8 cellular contexts compared by ENCODE assay signal in genomic region chr6:142155895-142156757, GRCh38. TPM values are rescaled to one million over a fixed set of nuclear protein-coding genes. Genes with fewer than 3 reads are reported as not detected.
A peak's percentile ranks its signal among the peaks of the same experiment; 100 is the strongest.
DNase-seq lines count a peak whose midpoint lies in the region.

No MANE protein-coding gene starts in this region.

- WGBS in ectodermal cell, 2 experiments, result 79 to 85% methylated on average over 4 of the region's 5 CpGs

- no peaks in the 10 kb centered on the region for H3K9me3 ChIP-seq in ectodermal cell (ENCODE audit: control insufficient read depth, low read length)
- H3K9me3 ChIP-seq in muscle layer of duodenum (ENCODE audit: control insufficient read depth in 1 of 2, low read length in 2 of 2), result no peaks in the 10 kb centered on the region

- H3K27me3 ChIP-seq in H7 (ENCODE audit: control insufficient read depth, insufficient read depth, low read length) (no peaks in the 10 kb centered on the region), ectodermal cell (ENCODE audit: control insufficient read depth, insufficient read depth, low read length, poor library complexity, severe bottlenecking) (no peaks in the 10 kb centered on the region), muscle layer of duodenum (ENCODE audit: low read depth, low read length) (no peaks in the 10 kb centered on the region)

- H3K36me3 ChIP-seq in H7 (replicated peaks; ENCODE audit: control insufficient read depth, insufficient read depth, low read length) (no peaks in the 10 kb centered on the region), ectodermal cell (ENCODE audit: control insufficient read depth, insufficient read depth, low read length) (no peaks in the 10 kb centered on the region), muscle layer of duodenum (ENCODE audit: control insufficient read depth in 1 of 2, insufficient read depth in 2 of 2, low read length in 2 of 2) (no peaks in the 10 kb centered on the region)

- DNase-seq in EH (ENCODE audit: low read depth) (peak; percentile 45), H7 (peak; percentile 5), NCI-H69 (lab: John Stamatoyannopoulos, UW) (peak; percentile 63), DMS114 treated with DMSO at 0.1 percent for 48 hours (lab: John Stamatoyannopoulos, UW; ENCODE audit: unreplicated experiment) (no peak)
- no peak for DNase-seq in activated CD4-positive, alpha-beta T cell treated with anti-CD3 and anti-CD28 coated beads, Interleukin-2, amount 50 U/mL, for 48 hours
- no peak for DNase-seq in stimulated activated CD4-positive, alpha-beta T cell treated with anti-CD3 and anti-CD28 coated beads, Interleukin-1b, Interleukin-23, amount 100 ng/mL, for 48 hours

- H3K4me1 ChIP-seq in ectodermal cell (ENCODE audit: control insufficient read depth, insufficient read depth, low read length) (no peaks in the 10 kb centered on the region), muscle layer of duodenum (ENCODE audit: control insufficient read depth in 1 of 2, insufficient read depth in 2 of 2, low read length in 2 of 2) (no peaks in the 10 kb centered on the region)

- no peak overlapping the region for H3K4me3 ChIP-seq in H7 (ENCODE audit: insufficient read depth, low read depth, low read length)
- H3K4me3 ChIP-seq in ectodermal cell (ENCODE audit: insufficient read depth, low read depth, low read length), result no peak overlapping the region
- H3K4me3 ChIP-seq in muscle layer of duodenum (ENCODE audit: low read depth in 1 of 2, low read length in 2 of 2), result no peak overlapping the region

- H3K27ac ChIP-seq in ectodermal cell (ENCODE audit: insufficient read depth, low read depth, low read length, poor library complexity, severe bottlenecking) (peak overlapping the region; percentile 39), muscle layer of duodenum (ENCODE audit: low read length) (peak overlapping the region; percentile 12)

RNA-seq across cellular contexts. Expression of gene VTA1, which starts 9.1 kb away (rescaled TPM):
- 58.1 and 81.1 TPM in 2 replicates for total RNA-seq in H7 (2014; rRNA removed; shearing (Covaris generic))
- 63.1 TPM for polyA plus RNA-seq in ectodermal cell (2013, experiment 1 of 4)
- polyA plus RNA-seq in ectodermal cell (2013, experiment 2 of 4), result 66.9 TPM
- 55.2 TPM for polyA plus RNA-seq in ectodermal cell (2013, experiment 3 of 4)
- polyA plus RNA-seq in ectodermal cell (2013, experiment 4 of 4), result 58.6 TPM

RNA-seq across cellular contexts. Expression of gene NMBR, which starts 9.2 kb away (rescaled TPM):
- not detected in 2 replicates for total RNA-seq in H7 (2014; rRNA removed; shearing (Covaris generic))
- polyA plus RNA-seq in ectodermal cell (2013, experiment 1 of 4), result not detected
- 0.14 TPM for polyA plus RNA-seq in ectodermal cell (2013, experiment 2 of 4)
- not detected for polyA plus RNA-seq in ectodermal cell (2013, experiment 3 of 4)
- polyA plus RNA-seq in ectodermal cell (2013, experiment 4 of 4), result not detected

RNA-seq across cellular contexts. Expression of gene GJE1, which starts 23.4 kb away (rescaled TPM):
- total RNA-seq in H7 (2014; rRNA removed; shearing (Covaris generic)), result not detected in 2 replicates
- polyA plus RNA-seq in ectodermal cell (2013, experiment 1 of 4), result not detected
- not detected for polyA plus RNA-seq in ectodermal cell (2013, experiment 2 of 4)
- not detected for polyA plus RNA-seq in ectodermal cell (2013, experiment 3 of 4)
- polyA plus RNA-seq in ectodermal cell (2013, experiment 4 of 4), result not detected

Comparison
In these comparisons a context has a peak if more than half of its experiments do, and no peak if none do; other contexts are left out.
1. DNase-seq: peak in EH (single experiment), H7 (single experiment) and NCI-H69 (single experiment); none in DMS114 treated with DMSO at 0.1 percent for 48 hours (single experiment), activated CD4-positive, alpha-beta T cell treated with anti-CD3 and anti-CD28 coated beads, Interleukin-2, amount 50 U/mL, for 48 hours (0 of 2) and stimulated activated CD4-positive, alpha-beta T cell treated with anti-CD3 and anti-CD28 coated beads, Interleukin-1b, Interleukin-23, amount 100 ng/mL, for 48 hours (single experiment).